ENCODE assay signal across 23 cellular contexts in the genomic region with DNA sequence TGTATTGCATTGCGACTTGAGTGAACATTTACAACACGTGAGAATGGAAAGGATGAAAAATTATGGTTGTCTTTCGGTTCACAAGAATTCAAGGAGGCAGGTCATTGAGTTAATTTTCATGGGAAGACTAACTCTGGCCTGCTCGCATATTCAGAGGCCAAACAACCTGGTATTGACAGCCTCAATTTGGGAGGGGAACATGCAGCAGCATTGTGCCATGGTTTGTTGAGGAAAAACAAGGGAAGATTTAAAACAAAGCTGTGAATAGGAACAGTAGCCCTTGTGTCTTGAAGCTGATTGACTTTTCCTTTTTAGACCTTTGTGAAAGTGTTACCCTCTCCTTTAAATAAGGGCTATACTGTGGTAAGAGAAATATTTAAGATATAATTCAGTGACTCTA. TPM values are rescaled to one million over a fixed set of nuclear protein-coding genes. Genes with fewer than 3 reads are reported as not detected.
DNase-seq lines count a peak whose midpoint lies in the region; ATAC-seq and TF ChIP-seq lines count a peak whose summit lies in the region.
"Had no signal": no experiment of that assay in that cellular context is flagged by ENCODE, and none has a peak within 500 bp of the region (broad histone marks: within the 10 kb centered on the region; RNA-seq: fewer than 3 reads in every experiment).

No MANE protein-coding gene starts in this region.

- H3K27me3 ChIP-seq in endodermal cell (ENCODE audit: control insufficient read depth, insufficient read depth, low read length, poor library complexity, severe bottlenecking) (no peaks in the 10 kb centered on the region), tibial nerve (no peaks in the 10 kb centered on the region), right lobe of liver (no peaks in the 10 kb centered on the region)

- no peaks in the 10 kb centered on the region for H3K36me3 Mint-ChIP-seq in endodermal cell (ENCODE audit: low read depth)
- H3K36me3 Mint-ChIP-seq in neural crest cell (ENCODE audit: low read depth) = no peaks in the 10 kb centered on the region
- H3K36me3 Mint-ChIP-seq: CD8-positive, alpha-beta memory T cell had no signal

- H3K27me3 Mint-ChIP-seq in endodermal cell (ENCODE audit: insufficient read depth) = no peaks in the 10 kb centered on the region
- no peaks in the 10 kb centered on the region for H3K27me3 Mint-ChIP-seq in neural crest cell (ENCODE audit: low read depth)
- H3K27me3 Mint-ChIP-seq: CD8-positive, alpha-beta memory T cell had no signal

- no peak overlapping the region for H3K4me3 Mint-ChIP-seq in endodermal cell
- H3K4me3 Mint-ChIP-seq in neural crest cell = no peak overlapping the region
- H3K4me3 Mint-ChIP-seq: CD8-positive, alpha-beta memory T cell had no signal

- WGBS in endodermal cell (ENCODE audit: insufficient coverage in 1 of 2, insufficient read length in 1 of 2), 2 experiments = 60 to 64% methylated on average over 4 of the region's 4 CpGs
- 60 to 70% methylated on average over 4 of the region's 4 CpGs for WGBS in tibial nerve, 2 donors
- 73% methylated on average over 4 of the region's 4 CpGs for WGBS in right lobe of liver (ENCODE audit: insufficient coverage, low coverage, low lambda C conversion rate, missing lambda C conversion rate)

- H3K4me3 ChIP-seq in endodermal cell (ENCODE audit: low read length) = no peak overlapping the region
- H3K4me3 ChIP-seq in tibial nerve = no peak overlapping the region
- H3K4me3 ChIP-seq in right lobe of liver = no peak overlapping the region
- H3K4me3 ChIP-seq: GM12878 had no signal

- TF ChIP-seq EP300 in tibial nerve (IDR thresholded peaks at IDR 0.05) = no peak

- peak; percentile 55 for DNase-seq in endodermal cell
- no peak for DNase-seq in neural crest cell (ENCODE audit: low read depth, low spot score)
- DNase-seq in tibial nerve (ENCODE audit: low spot score in 2 of 2) = no peak
- no peak for DNase-seq in right lobe of liver
- DNase-seq: ACHN; C1 segment of cervical spinal cord; CD8-positive, alpha-beta memory T cell; DMS53; EL; GOT3; MV-4-11; NCI-H1694 treated with DMSO at 0.1 percent for 48 hours; NCI-H2107; NCI-H2227 treated with DMSO at 0.1 percent for 48 hours; NCI-H510A treated with DMSO at 0.1 percent for 48 hours; PC-3; RPMI8226; SHP77 treated with DMSO at 0.1 percent for 48 hours had no signal

- ATAC-seq in GM18870 (IDR thresholded peaks at IDR 0.05; ENCODE audit: unreplicated experiment) (no peak), HG02678 (IDR thresholded peaks at IDR 0.05; ENCODE audit: unreplicated experiment) (no peak), right lobe of liver (no peak)
- ATAC-seq: GM12878, PC-3 had no signal

- intact Hi-C loops in right lobe of liver (cut with DNase I) = no loop called here

- no peaks in the 10 kb centered on the region for H3K4me1 ChIP-seq in endodermal cell (ENCODE audit: control insufficient read depth, insufficient read depth, low read length)
- H3K4me1 ChIP-seq in tibial nerve = no peaks in the 10 kb centered on the region
- no peaks in the 10 kb centered on the region for H3K4me1 ChIP-seq in right lobe of liver

- no peaks in the 10 kb centered on the region for H3K9me3 Mint-ChIP-seq in endodermal cell
- no peaks in the 10 kb centered on the region for H3K9me3 Mint-ChIP-seq in neural crest cell

- H3K27ac Mint-ChIP-seq in endodermal cell (no peak overlapping the region), neural crest cell (ENCODE audit: unreplicated experiment) (peak overlapping the region; percentile 39)
- H3K27ac Mint-ChIP-seq: CD8-positive, alpha-beta memory T cell had no signal

- H3K9me3 ChIP-seq in endodermal cell (ENCODE audit: control insufficient read depth, low read length) (no peaks in the 10 kb centered on the region), tibial nerve (no peaks in the 10 kb centered on the region), right lobe of liver (no peaks in the 10 kb centered on the region)

- no peaks in the 10 kb centered on the region for H3K36me3 ChIP-seq in endodermal cell (ENCODE audit: control insufficient read depth, insufficient read depth, low read length)
- H3K36me3 ChIP-seq in tibial nerve = no peaks in the 10 kb centered on the region
- H3K36me3 ChIP-seq in right lobe of liver = no peaks in the 10 kb centered on the region

- no peak overlapping the region for H3K9ac ChIP-seq in endodermal cell (ENCODE audit: extremely low read depth, low read length, poor library complexity, severe bottlenecking)
- H3K9ac ChIP-seq: KMS-11 had no signal

- H3K27ac ChIP-seq in angular gyrus (ENCODE audit: low read depth, low read length) (peak overlapping the region; percentile 1), endodermal cell (ENCODE audit: low read depth, low read length) (peak overlapping the region; percentile 80), tibial nerve (no peak overlapping the region), right lobe of liver (no peak overlapping the region)
- H3K27ac ChIP-seq: KMS-11 had no signal

- H3K4me1 Mint-ChIP-seq in endodermal cell (peaks cover 9% of the 10 kb centered on the region), neural crest cell (peaks cover 39% of the 10 kb centered on the region)
- H3K4me1 Mint-ChIP-seq: CD8-positive, alpha-beta memory T cell had no signal

- TF ChIP-seq CTCF in endodermal cell (conservative IDR thresholded peaks at IDR 0.05) (no peak), neural crest cell (conservative IDR thresholded peaks at IDR 0.05) (no peak), tibial nerve (IDR thresholded peaks at IDR 0.05) (no peak), right lobe of liver (IDR thresholded peaks at IDR 0.05) (no peak)

- TF ChIP-seq POLR2A in tibial nerve (IDR thresholded peaks at IDR 0.05) (no peak), right lobe of liver (IDR thresholded peaks at IDR 0.05) (no peak)

RNA-seq across cellular contexts. Expression of a gene that starts 31.9 kb away (rescaled TPM):
- total RNA-seq in endodermal cell = 1 to 10 TPM in 1 of 2 donors, under 1 TPM in 1; 0.22 to 2.1 TPM
- 11.8 TPM for polyA plus RNA-seq in endodermal cell (2013, experiment 1 of 2)
- polyA plus RNA-seq in endodermal cell (2013, experiment 2 of 2) = 11.8 TPM
- total RNA-seq in neural crest cell = 26.0 and 26.6 TPM in 2 replicates
- total RNA-seq in tibial nerve = 10 to 100 TPM; 12.3 to 22.7 (median 18.4) TPM
- total RNA-seq in right lobe of liver = 1 to 10 TPM; 2.8 to 4.6 (median 3.6) TPM
- polyA plus RNA-seq: CD8-positive, alpha-beta memory T cell; GM12878 had no signal

Comparison
In these comparisons a context has a peak if more than half of its experiments do, and no peak if none do; other contexts are left out.
1. H3K27ac ChIP-seq: peak in angular gyrus (single experiment) and endodermal cell (single experiment); none in tibial nerve (0 of 4) and right lobe of liver (0 of 3).